ENCODE assay signal across 8 cellular contexts in the genomic region with DNA sequence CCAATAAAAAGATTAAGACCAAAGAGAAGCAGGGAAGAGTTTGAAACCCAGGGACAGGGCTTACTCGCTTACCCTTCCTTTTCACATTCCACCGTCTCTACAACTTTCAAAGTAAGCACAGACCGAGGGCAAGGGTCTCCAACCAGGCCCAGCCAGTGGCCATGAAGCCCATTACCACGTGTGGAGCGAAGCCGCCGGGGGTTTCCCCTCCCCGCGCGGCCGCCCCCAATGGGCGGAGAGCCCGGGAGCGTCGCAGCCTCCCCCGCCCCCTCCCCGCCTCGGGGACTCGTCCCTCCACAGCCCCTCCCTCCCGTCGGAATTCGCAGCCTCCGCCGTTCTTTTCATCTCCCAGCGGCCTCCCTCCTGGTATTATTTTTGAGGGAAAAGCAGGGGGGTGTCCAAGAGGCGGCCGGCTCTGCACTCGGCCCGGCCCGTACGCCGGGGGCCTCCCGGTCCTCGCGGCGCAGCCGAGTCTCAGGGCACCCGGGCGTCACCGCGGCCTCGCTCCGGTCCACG. TPM values are rescaled to one million over a fixed set of nuclear protein-coding genes. Genes with fewer than 3 reads are reported as not detected.
DNase-seq lines count a peak whose midpoint lies in the region; ATAC-seq and TF ChIP-seq lines count a peak whose summit lies in the region.

No MANE protein-coding gene starts in this region.

- H3K27me3 Mint-ChIP-seq in neural crest cell (ENCODE audit: low read depth): peaks cover 4% of the 10 kb centered on the region

- no peak for TF ChIP-seq CTCF in fibroblast of villous mesenchyme (IDR thresholded peaks at IDR 0.05; ENCODE audit: insufficient read depth, low read depth, low read length)
- no peak for TF ChIP-seq CTCF in neural crest cell (conservative IDR thresholded peaks at IDR 0.05)
- no peak for TF ChIP-seq CTCF in stomach (IDR thresholded peaks at IDR 0.05)

- H3K4me3 Mint-ChIP-seq in neural crest cell: peak overlapping the region; percentile 100

- DNase-seq in CD1c-positive myeloid dendritic cell (ENCODE audit: extremely low spot score): peak; percentile 81
- peak; percentile 32 for DNase-seq in HS-5 (ENCODE audit: low read depth)
- DNase-seq in RPMI7951 (ENCODE audit: low read depth): peak; percentile 63
- peak; percentile 62 for DNase-seq in activated gamma-delta T cell (lab: John Stamatoyannopoulos, UW)
- peak; percentile 62 for DNase-seq in fibroblast of villous mesenchyme (ENCODE audit: low read depth)
- peak; percentile 63 for DNase-seq in neural crest cell (ENCODE audit: low read depth, low spot score)
- peak; percentile 49 for DNase-seq in stomach

- H3K27me3 ChIP-seq in stomach: no peaks in the 10 kb centered on the region

- H3K9me3 Mint-ChIP-seq in neural crest cell: peaks cover 3% of the 10 kb centered on the region

- H3K36me3 Mint-ChIP-seq in neural crest cell (ENCODE audit: low read depth): peaks cover 26% of the 10 kb centered on the region

- peaks cover 57% of the 10 kb centered on the region for H3K4me1 Mint-ChIP-seq in neural crest cell

- H3K9me3 ChIP-seq in stomach: peaks cover 0 to 8% (median 0%) of the 10 kb centered on the region in 4 donors

- no peak for TF ChIP-seq EP300 in stomach (IDR thresholded peaks at IDR 0.05)

- WGBS in stomach, 5 donors: 0 to 1% (median 0%) methylated on average over 6 to 44 of the region's 44 CpGs

- peak overlapping the region; percentile 93 to 100 (median 99) for H3K27ac ChIP-seq in stomach

- H3K27ac Mint-ChIP-seq in neural crest cell (ENCODE audit: unreplicated experiment): peak overlapping the region; percentile 93

- TF ChIP-seq POLR2A in stomach (IDR thresholded peaks at IDR 0.05): no peak

- intact Hi-C loops in stomach (cut with DNase I; ENCODE audit: low total_unique reads): no loop called here

- H3K4me1 ChIP-seq in stomach: peaks cover 15 to 52% (median 35%) of the 10 kb centered on the region in 4 donors

- H3K36me3 ChIP-seq in stomach: no peaks in the 10 kb centered on the region

- peak; percentile 35 for ATAC-seq in GM19463 (IDR thresholded peaks at IDR 0.05; ENCODE audit: unreplicated experiment)

- H3K4me3 ChIP-seq in fibroblast of villous mesenchyme (ENCODE audit: low read depth, low read length) (peak overlapping the region; percentile 93), stomach (peak overlapping the region; percentile 70 to 92 (median 88))

RNA-seq across cellular contexts. Expression of a gene that starts 0.7 kb away (rescaled TPM):
- 188 and 221 TPM in 2 replicates for total RNA-seq in RPMI7951 (2014; rRNA removed; shearing (Covaris generic))
- 188 and 233 TPM in 2 replicates for total RNA-seq in fibroblast of villous mesenchyme
- total RNA-seq in neural crest cell: 1,116 and 1,117 TPM in 2 replicates
- total RNA-seq in stomach: 100 to 1,000 TPM in 4 of 5 donors, 10 to 100 TPM in 1; 95.0 to 342 (median 257) TPM
- polyA plus RNA-seq in stomach: 100 to 1,000 TPM; 197 to 329 (median 206) TPM

RNA-seq across cellular contexts. Expression of a gene that starts 52.2 kb away (rescaled TPM):
- total RNA-seq in RPMI7951 (2014; rRNA removed; shearing (Covaris generic)): 121 and 127 TPM in 2 replicates
- total RNA-seq in fibroblast of villous mesenchyme (68.3 and 70.4 TPM in 2 replicates), neural crest cell (29.3 and 30.9 TPM in 2 replicates), stomach (10 to 100 TPM in 4 of 5 donors, 1 to 10 TPM in 1; 4.9 to 62.4 (median 12.5) TPM)
- 10 to 100 TPM; 15.3 to 26.5 (median 17.7) TPM for polyA plus RNA-seq in stomach

Comparison
In these comparisons a context has a peak if more than half of its experiments do, and no peak if none do; other contexts are left out.
1. Peak in every context shown above with its lines: DNase-seq, ATAC-seq, H3K4me3 ChIP-seq and H3K27ac ChIP-seq.